Comparison of ENCODE assay signal across 30 cellular contexts in genomic region chr19:45547211-45547770, GRCh38. TPM values are rescaled to one million over a fixed set of nuclear protein-coding genes. Genes with fewer than 3 reads are reported as not detected.
DNase-seq lines count a peak whose midpoint lies in the region; ATAC-seq, FAIRE-seq and TF ChIP-seq lines count a peak whose summit lies in the region.
"Had no signal": no experiment of that assay in that cellular context is flagged by ENCODE, and none has a peak within 500 bp of the region (broad histone marks: within the 10 kb centered on the region; RNA-seq: fewer than 3 reads in every experiment).

No MANE protein-coding gene starts in this region.

- H3K27ac ChIP-seq in 22Rv1 (peak overlapping the region; percentile 43), astrocyte (ENCODE audit: low read depth, low read length) (no peak overlapping the region)
- H3K27ac ChIP-seq: cardiac muscle cell, psoas muscle, SK-N-MC, tibial artery had no signal

- H3K4me3 Mint-ChIP-seq in HFFc6, result no peak overlapping the region
- H3K4me3 Mint-ChIP-seq in astrocyte (ENCODE audit: unreplicated experiment), result peak overlapping the region; percentile 57
- H3K4me3 Mint-ChIP-seq in mesothelial cell of epicardium, result no peak overlapping the region
- H3K4me3 Mint-ChIP-seq: activated CD4-positive, alpha-beta memory T cell treated with anti-CD3 and anti-CD28 coated beads, Interleukin-2, amount 10 ng/mL, durations not matched to agents 7 days and 5 days; naive B cell; stimulated activated naive CD8-positive, alpha-beta T cell treated with anti-CD3 and anti-CD28 coated beads, Interleukin-15, amount 100 ng/mL, for 72 hours had no signal

- H3K79me2 ChIP-seq in astrocyte (ENCODE audit: insufficient read depth, low read length), result no peaks in the 10 kb centered on the region

- H3K27me3 Mint-ChIP-seq in HFFc6 (ENCODE audit: insufficient read depth) (no peaks in the 10 kb centered on the region; the same call in 1 of the 2 replicates), astrocyte (ENCODE audit: low read depth, unreplicated experiment) (no peaks in the 10 kb centered on the region), mesothelial cell of epicardium (ENCODE audit: low read depth) (no peaks in the 10 kb centered on the region)
- H3K27me3 Mint-ChIP-seq: activated CD4-positive, alpha-beta memory T cell treated with anti-CD3 and anti-CD28 coated beads, Interleukin-2, amount 10 ng/mL, durations not matched to agents 7 days and 5 days; naive B cell; stimulated activated naive CD8-positive, alpha-beta T cell treated with anti-CD3 and anti-CD28 coated beads, Interleukin-15, amount 100 ng/mL, for 72 hours had no signal

- no peaks in the 10 kb centered on the region for H3K9me3 ChIP-seq in astrocyte (ENCODE audit: insufficient read depth, low read depth, low read length)
- H3K9me3 ChIP-seq: BE2C, colonic mucosa, left ventricle myocardium inferior, psoas muscle, tibial artery had no signal

- no peaks in the 10 kb centered on the region for H3K36me3 Mint-ChIP-seq in HFFc6 (ENCODE audit: low read depth)
- H3K36me3 Mint-ChIP-seq in astrocyte (ENCODE audit: low read depth, unreplicated experiment), result no peaks in the 10 kb centered on the region
- H3K36me3 Mint-ChIP-seq in mesothelial cell of epicardium, result peaks cover 8% of the 10 kb centered on the region
- H3K36me3 Mint-ChIP-seq: activated naive CD4-positive, alpha-beta T cell treated with anti-CD3 and anti-CD28 coated beads, Interleukin-2, amount 50 U/mL, for 72 hours had no signal

- no peak overlapping the region for H3K4me3 ChIP-seq in astrocyte (ENCODE audit: insufficient read depth, low read depth, low read length)
- H3K4me3 ChIP-seq: cardiac muscle cell, colonic mucosa, left ventricle myocardium inferior, psoas muscle, SK-N-MC, tibial artery had no signal

- peaks cover 3% of the 10 kb centered on the region for H4K20me1 ChIP-seq in astrocyte (ENCODE audit: insufficient read depth, low read length)

- H3K4me1 Mint-ChIP-seq in HFFc6 (ENCODE audit: low read depth), result peaks cover 16% of the 10 kb centered on the region
- no peaks in the 10 kb centered on the region for H3K4me1 Mint-ChIP-seq in astrocyte (ENCODE audit: low read depth, unreplicated experiment)
- H3K4me1 Mint-ChIP-seq in mesothelial cell of epicardium, result peaks cover 4% of the 10 kb centered on the region
- H3K4me1 Mint-ChIP-seq: stimulated activated naive CD8-positive, alpha-beta T cell treated with anti-CD3 and anti-CD28 coated beads, Interleukin-15, amount 100 ng/mL, for 72 hours had no signal

- DNase-seq in HFFc6 (no peak), astrocyte (ENCODE audit: low read depth) (no peak), mesothelial cell of epicardium (ENCODE audit: low spot score in 2 of 2, unreplicated experiment in 2 of 2) (no peak)
- DNase-seq in stimulated activated CD4-positive, alpha-beta T cell treated with anti-CD3 and anti-CD28 coated beads, Interleukin-4, amount 100 ng/mL, for 4 hours, result no peak
- DNase-seq: activated CD4-positive, alpha-beta memory T cell treated with anti-CD3 and anti-CD28 coated beads, Interleukin-2, amount 10 ng/mL, durations not matched to agents 7 days and 5 days; BE2C; colonic mucosa; DMS153; effector CD8-positive, alpha-beta T cell; IMR-90; left ventricle myocardium inferior; naive B cell; NCI-H1105 treated with DMSO at 0.1 percent for 48 hours; NCI-H2227 treated with DMSO at 0.1 percent for 48 hours; nucleus accumbens; psoas muscle; stimulated activated CD4-positive, alpha-beta T cell treated with anti-CD3 and anti-CD28 coated beads, Interleukin-15, amount 100 ng/mL, for 24 hours; stimulated activated naive CD8-positive, alpha-beta T cell treated with anti-CD3 and anti-CD28 coated beads, Interleukin-15, amount 100 ng/mL, for 72 hours; tibial artery had no signal

- H3K9ac ChIP-seq in astrocyte (ENCODE audit: low read length), result no peak overlapping the region

- no peak for ATAC-seq in GM21825 (IDR thresholded peaks at IDR 0.05; ENCODE audit: unreplicated experiment)
- ATAC-seq: activated naive CD4-positive, alpha-beta T cell treated with anti-CD3 and anti-CD28 coated beads, Interleukin-2, amount 50 U/mL, for 72 hours; stimulated activated naive CD8-positive, alpha-beta T cell treated with anti-CD3 and anti-CD28 coated beads, Interleukin-15, amount 100 ng/mL, for 72 hours had no signal

- H3K4me1 ChIP-seq in astrocyte (ENCODE audit: insufficient read depth, low read length), result no peaks in the 10 kb centered on the region
- H3K4me1 ChIP-seq: BE2C, colonic mucosa, tibial artery had no signal

- no peaks in the 10 kb centered on the region for H3K36me3 ChIP-seq in astrocyte (ENCODE audit: insufficient read depth, low read length)
- H3K36me3 ChIP-seq: BE2C, cardiac muscle cell, colonic mucosa, left ventricle myocardium inferior had no signal

- peak overlapping the region; percentile 6; the same call in 1 of the 2 replicates for H3K27ac Mint-ChIP-seq in HFFc6
- H3K27ac Mint-ChIP-seq in astrocyte (ENCODE audit: unreplicated experiment), result no peak overlapping the region
- no peak overlapping the region for H3K27ac Mint-ChIP-seq in mesothelial cell of epicardium
- H3K27ac Mint-ChIP-seq: activated CD4-positive, alpha-beta memory T cell treated with anti-CD3 and anti-CD28 coated beads, Interleukin-2, amount 10 ng/mL, durations not matched to agents 7 days and 5 days; activated T-helper 2 cell treated with anti-CD3 and anti-CD28 coated beads, Interferon-gamma antibody, Interleukin-2, Interleukin-4, amounts not matched to agents 10 μg/mL and 5 μg/mL and 100 μg/mL, durations not matched to agents 14 hours and 24 hours and 36 hours; stimulated activated naive CD8-positive, alpha-beta T cell treated with anti-CD3 and anti-CD28 coated beads, Interleukin-15, amount 100 ng/mL, for 72 hours had no signal

- TF ChIP-seq CTCF in 22Rv1 (IDR thresholded peaks at IDR 0.05) (no peak), HFFc6 (IDR thresholded peaks at IDR 0.05) (no peak), astrocyte (IDR thresholded peaks at IDR 0.05; ENCODE audit: insufficient read depth, low read depth, low read length) (no peak), mesothelial cell of epicardium (IDR thresholded peaks at IDR 0.05; ENCODE audit: unreplicated experiment) (no peak)

- no peaks in the 10 kb centered on the region for H3K27me3 ChIP-seq in astrocyte (ENCODE audit: insufficient read depth, low read length)
- H3K27me3 ChIP-seq: BE2C, cardiac muscle cell, colonic mucosa, tibial artery had no signal

- H2AFZ ChIP-seq in astrocyte (ENCODE audit: low read depth, low read length), result no peak overlapping the region

- H3K9me3 Mint-ChIP-seq in HFFc6 (no peaks in the 10 kb centered on the region), astrocyte (ENCODE audit: unreplicated experiment) (peaks cover 2% of the 10 kb centered on the region), mesothelial cell of epicardium (no peaks in the 10 kb centered on the region)
- H3K9me3 Mint-ChIP-seq: activated CD4-positive, alpha-beta memory T cell treated with anti-CD3 and anti-CD28 coated beads, Interleukin-2, amount 10 ng/mL, durations not matched to agents 7 days and 5 days; activated naive CD4-positive, alpha-beta T cell treated with anti-CD3 and anti-CD28 coated beads, Interleukin-2, amount 50 U/mL, for 72 hours; activated T-helper 2 cell treated with anti-CD3 and anti-CD28 coated beads, Interferon-gamma antibody, Interleukin-2, Interleukin-4, amounts not matched to agents 10 μg/mL and 5 μg/mL and 100 μg/mL, durations not matched to agents 14 hours and 24 hours and 36 hours; naive B cell; stimulated activated naive CD8-positive, alpha-beta T cell treated with anti-CD3 and anti-CD28 coated beads, Interleukin-15, amount 100 ng/mL, for 72 hours had no signal

- no peak overlapping the region for H3K4me2 ChIP-seq in astrocyte (ENCODE audit: low read length)

- no peak for FAIRE-seq in astrocyte (lab: Jason Lieb, UNC)
- FAIRE-seq: H54, islet of Langerhans, TTC549 had no signal

RNA-seq across cellular contexts. Expression of gene OPA3, which starts 37.3 kb away (rescaled TPM):
- total RNA-seq in HFFc6 (2021; fragmentation: NEBNext Ultra II Directional; extraction: Animal tissue kit (Norgen Biotek cat#: 25700)), result 10 to 100 TPM; 13.3 to 15.5 (median 14.3) TPM
- total RNA-seq in astrocyte (12.4 and 12.8 TPM in 2 replicates), mesothelial cell of epicardium (11.6 to 13.3 TPM (median 11.8 TPM) in 3 replicates)

RNA-seq across cellular contexts. Expression of gene VASP, which starts 40.0 kb away (rescaled TPM):
- 100 to 1,000 TPM; 179 to 199 (median 185) TPM for total RNA-seq in HFFc6 (2021; fragmentation: NEBNext Ultra II Directional; extraction: Animal tissue kit (Norgen Biotek cat#: 25700))
- 205 and 222 TPM in 2 replicates for total RNA-seq in astrocyte
- total RNA-seq in mesothelial cell of epicardium, result 49.3 to 54.8 TPM (median 53.8 TPM) in 3 replicates

RNA-seq across cellular contexts. Expression of gene PPM1N, which starts 49.0 kb away (rescaled TPM):
- 1 to 10 TPM in 4 of 6 experiments, under 1 TPM in 2; 0.80 to 1.3 (median 1.1) TPM for total RNA-seq in HFFc6 (2021; fragmentation: NEBNext Ultra II Directional; extraction: Animal tissue kit (Norgen Biotek cat#: 25700))
- total RNA-seq in astrocyte, result 0.67 and 1.3 TPM in 2 replicates
- total RNA-seq in mesothelial cell of epicardium, result 0.38 to 0.60 TPM (median 0.59 TPM) in 3 replicates

RNA-seq across cellular contexts. Expression of gene RTN2, which starts 50.4 kb away (rescaled TPM):
- total RNA-seq in HFFc6 (2021; fragmentation: NEBNext Ultra II Directional; extraction: Animal tissue kit (Norgen Biotek cat#: 25700)), result 10 to 100 TPM; 10.3 to 21.3 (median 13.8) TPM
- 29.1 and 35.3 TPM in 2 replicates for total RNA-seq in astrocyte
- total RNA-seq in mesothelial cell of epicardium, result 15.2 to 18.1 TPM (median 16.7 TPM) in 3 replicates

RNA-seq across cellular contexts. Expression of gene GPR4, which starts 54.7 kb away (rescaled TPM):
- total RNA-seq in HFFc6 (2021; fragmentation: NEBNext Ultra II Directional; extraction: Animal tissue kit (Norgen Biotek cat#: 25700)), result 10 to 100 TPM in 4 of 6 experiments, 1 to 10 TPM in 2; 3.7 to 16.8 (median 13.3) TPM
- total RNA-seq in astrocyte (0.14 and 0.30 TPM in 2 replicates), mesothelial cell of epicardium (0.09 TPM in 1 of 3 replicates, not detected in the others)
- total RNA-seq: A673; activated CD4-positive, alpha-beta memory T cell treated with anti-CD3 and anti-CD28 coated beads, Interleukin-2, amount 10 ng/mL, durations not matched to agents 7 days and 5 days; activated T-helper 2 cell treated with anti-CD3 and anti-CD28 coated beads, Interferon-gamma antibody, Interleukin-2, Interleukin-4, amounts not matched to agents 10 μg/mL and 5 μg/mL and 100 μg/mL, durations not matched to agents 14 hours and 24 hours and 36 hours; cardiac muscle cell; IMR-90; T-helper 1 cell treated with Interleukin-12 subunit alpha and Interleukin-12 subunit beta and Interleukin-4 antibody, amounts not matched to agents 30 ng/mL and 1 ng/mL, for 36 hours had no signal
